In the genomic region with DNA sequence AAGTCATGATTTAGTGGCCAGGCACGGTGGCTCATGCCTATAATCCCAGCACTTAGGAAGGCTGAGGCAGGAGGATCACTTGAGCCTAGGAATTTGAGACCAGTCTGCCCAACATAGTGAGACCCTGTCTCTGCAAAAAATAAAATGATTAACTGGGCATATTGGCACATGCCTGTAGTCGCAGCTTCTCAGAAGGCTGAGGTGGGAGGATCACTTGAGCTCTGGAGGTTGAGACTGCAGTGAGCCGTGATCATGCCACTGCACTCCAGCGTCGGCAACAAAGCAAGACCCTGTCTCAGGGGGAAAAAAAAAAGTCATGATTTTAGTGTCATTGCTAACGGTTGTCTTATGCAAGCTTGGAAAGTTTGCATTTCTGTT, we compare ENCODE assay signal across 16 cellular contexts. TPM values are rescaled to one million over a fixed set of nuclear protein-coding genes. Genes with fewer than 3 reads are reported as not detected.
"Had no signal": no experiment of that assay in that cellular context is flagged by ENCODE, and none has a peak within 500 bp of the region (broad histone marks: within the 10 kb centered on the region; RNA-seq: fewer than 3 reads in every experiment).

No MANE protein-coding gene starts in this region.

- H3K27ac ChIP-seq: colonic mucosa, esophagus muscularis mucosa, right atrium auricular region, skin epidermis had no signal

- H3K27me3 ChIP-seq: colonic mucosa, esophagus muscularis mucosa, right atrium auricular region had no signal

- H3K36me3 ChIP-seq: colonic mucosa, right atrium auricular region had no signal

- DNase-seq: activated CD4-positive, alpha-beta T cell treated with anti-CD3 and anti-CD28 coated beads for 1 hour; activated CD4-positive, alpha-beta T cell treated with anti-CD3 and anti-CD28 coated beads, Interleukin-2, amount 50 U/mL, for 4 hours; activated gamma-delta T cell; colonic mucosa; islet precursor cell; mammary epithelial cell; nucleus accumbens; stimulated activated CD4-positive, alpha-beta T cell treated with anti-CD3 and anti-CD28 coated beads, Interleukin-15, amount 100 ng/mL, for 24 hours; stimulated activated CD4-positive, alpha-beta T cell treated with anti-CD3 and anti-CD28 coated beads, Interleukin-4, amount 100 ng/mL, for 24 hours; stimulated activated naive CD4-positive, alpha-beta T cell treated with Interleukin-2 at 50 U/mL for 16 hours; T-helper 9 cell had no signal

- H3K9me3 ChIP-seq: colonic mucosa, esophagus muscularis mucosa, right atrium auricular region had no signal

- H3K27ac Mint-ChIP-seq: nephron had no signal

- H3K9me3 Mint-ChIP-seq: activated naive CD4-positive, alpha-beta T cell treated with anti-CD3 and anti-CD28 coated beads, Interleukin-2, amount 50 U/mL, for 72 hours; nephron had no signal

- ATAC-seq: activated naive CD4-positive, alpha-beta T cell treated with anti-CD3 and anti-CD28 coated beads, Interleukin-2, amount 50 U/mL, for 72 hours had no signal

- H3K4me3 ChIP-seq: colonic mucosa, esophagus muscularis mucosa, right atrium auricular region, skin epidermis had no signal

- H3K4me3 Mint-ChIP-seq: nephron had no signal

RNA-seq across cellular contexts. Expression of gene RIMBP3C, which starts 28.2 kb away (rescaled TPM):
- total RNA-seq: esophagus muscularis mucosa, mammary epithelial cell had no signal

RNA-seq across cellular contexts. Expression of gene CCDC116, which starts 53.1 kb away (rescaled TPM):
- total RNA-seq: right atrium auricular region had no signal
